Comparison of ENCODE assay signal across 1 cellular context in genomic region chr12:9115731-9116689, GRCh38.
TF ChIP-seq lines count a peak whose summit lies in the region.

A2M (minus strand) TSS chr12:9115919; CDS start chr12:9115849, 70 bp downstream.

TF ChIP-seq in HepG2, 621 proteins besides CTCF, POLR2A, EP300 and RAD21 (continued from another document and continues in another):
- TF ChIP-seq MXD3 (CRISPR knock-in tag; IDR thresholded peaks at IDR 0.05) (no peak), ATAD3A (CRISPR knock-in tag; IDR thresholded peaks at IDR 0.05) (no peak), ELF1 (CRISPR knock-in tag; IDR thresholded peaks at IDR 0.05) (peak; percentile 85), TFDP2 (CRISPR knock-in tag; IDR thresholded peaks at IDR 0.05) (peak; percentile 76), NKX3-1 (CRISPR knock-in tag; IDR thresholded peaks at IDR 0.05) (peak; percentile 89), TFAP4 (IDR thresholded peaks at IDR 0.05; ENCODE audit: borderline replicate concordance, low read depth) (peak; percentile 36; the same call in 1 of the 2 replicates), HMGXB4 (CRISPR knock-in tag; IDR thresholded peaks at IDR 0.05; ENCODE audit: borderline replicate concordance in 1 of 2, low read depth in 1 of 2) (peak; percentile 30 to 74; a peak in 2 of 4 replicates), ZIK1 (CRISPR knock-in tag; IDR thresholded peaks at IDR 0.05; ENCODE audit: borderline replicate concordance, low read depth) (peak; percentile 64; the same call in 1 of the 2 replicates), POLR2AphosphoS2 (IDR thresholded peaks at IDR 0.05; ENCODE audit: low read depth, low read length) (no peak), ASH2L (IDR thresholded peaks at IDR 0.05; ENCODE audit: insufficient read length, low read depth, low read length) (peak; percentile 62), NFKBIZ (CRISPR knock-in tag; IDR thresholded peaks at IDR 0.05) (peak; percentile 91), ZNF350 (CRISPR knock-in tag; IDR thresholded peaks at IDR 0.05; ENCODE audit: borderline replicate concordance, low read depth) (peak; percentile 33; the same call in 1 of the 2 replicates), BRF2 (CRISPR knock-in tag; IDR thresholded peaks at IDR 0.05) (peak; percentile 77; the same call in 1 of the 2 replicates), ZNF33A (CRISPR knock-in tag; IDR thresholded peaks at IDR 0.05; ENCODE audit: borderline replicate concordance) (no peak), ZBTB38 (CRISPR knock-in tag; IDR thresholded peaks at IDR 0.05) (no peak; the same call in 1 of the 2 replicates), ZFP82 (CRISPR knock-in tag; IDR thresholded peaks at IDR 0.05; ENCODE audit: borderline replicate concordance) (no peak), ZNF337 (CRISPR knock-in tag; IDR thresholded peaks at IDR 0.05; ENCODE audit: borderline replicate concordance, low read depth) (no peak), NCOR1 (IDR thresholded peaks at IDR 0.05; ENCODE audit: borderline replicate concordance, low read length) (peak; percentile 59; the same call in 1 of the 2 replicates), GATAD1 (CRISPR knock-in tag; IDR thresholded peaks at IDR 0.05) (peak; percentile 54; the same call in 1 of the 2 replicates), ZSCAN30 (CRISPR knock-in tag; IDR thresholded peaks at IDR 0.05) (0 out of 2 replicates have a peak, but pooled peaks have one; percentile 32), BCL3 (CRISPR knock-in tag; IDR thresholded peaks at IDR 0.05) (peak; percentile 52; the same call in 1 of the 2 replicates), TIGD3 (CRISPR knock-in tag; IDR thresholded peaks at IDR 0.05; ENCODE audit: borderline replicate concordance) (no peak), ZNF772 (CRISPR knock-in tag; IDR thresholded peaks at IDR 0.05) (0 out of 2 replicates have a peak, but pooled peaks have one; percentile 39), ZSCAN31 (CRISPR knock-in tag; IDR thresholded peaks at IDR 0.05; ENCODE audit: low read depth) (peak; percentile 62; the same call in 1 of the 2 replicates), ZNF746 (CRISPR knock-in tag; IDR thresholded peaks at IDR 0.05) (peak; percentile 24; the same call in 1 of the 2 replicates), PAXIP1 (CRISPR knock-in tag; conservative IDR thresholded peaks at IDR 0.05) (peak; percentile 82), ZNF614 (CRISPR knock-in tag; IDR thresholded peaks at IDR 0.05; ENCODE audit: borderline replicate concordance) (peak; percentile 90; the same call in 1 of the 2 replicates), ATM (IDR thresholded peaks at IDR 0.05; ENCODE audit: borderline replicate concordance) (no peak), SATB2 (CRISPR knock-in tag; IDR thresholded peaks at IDR 0.05) (no peak), FOXO1 (CRISPR knock-in tag; IDR thresholded peaks at IDR 0.05) (peak; percentile 90), NFKB2 (CRISPR knock-in tag; IDR thresholded peaks at IDR 0.05; ENCODE audit: borderline replicate concordance) (no peak), NR2F6 (IDR thresholded peaks at IDR 0.05) (peak; percentile 93), NR2F6 (CRISPR knock-in tag; IDR thresholded peaks at IDR 0.05) (peak; percentile 92), ZNF331 (CRISPR knock-in tag; IDR thresholded peaks at IDR 0.05) (peak; percentile 85), ZBTB33 (CRISPR knock-in tag; IDR thresholded peaks at IDR 0.05) (peak; percentile 39), MTF1 (CRISPR knock-in tag; IDR thresholded peaks at IDR 0.05) (peak; percentile 89; the same call in 1 of the 2 replicates), TRAFD1 (CRISPR knock-in tag; IDR thresholded peaks at IDR 0.05; ENCODE audit: borderline replicate concordance) (no peak), RXRA (CRISPR knock-in tag; IDR thresholded peaks at IDR 0.05) (peak; percentile 85; the same call in 1 of the 2 replicates), GABPB1 (CRISPR knock-in tag; IDR thresholded peaks at IDR 0.05) (peak; percentile 83), ZNF652 (CRISPR knock-in tag; IDR thresholded peaks at IDR 0.05; ENCODE audit: borderline replicate concordance, low read depth) (0 out of 2 replicates have a peak, but pooled peaks have one; percentile 32), SNAI1 (CRISPR knock-in tag; IDR thresholded peaks at IDR 0.05; ENCODE audit: borderline replicate concordance) (no peak), ZNF768 (CRISPR knock-in tag; IDR thresholded peaks at IDR 0.05) (no peak; the same call in 1 of the 2 replicates), ZFY (CRISPR knock-in tag; IDR thresholded peaks at IDR 0.05) (peak; percentile 17; the same call in 1 of the 2 replicates), HOXA5 (CRISPR knock-in tag; IDR thresholded peaks at IDR 0.05) (peak; percentile 79), HOXA3 (CRISPR knock-in tag; IDR thresholded peaks at IDR 0.05) (peak; percentile 70), ARNT2 (CRISPR knock-in tag; IDR thresholded peaks at IDR 0.05; ENCODE audit: low read depth) (peak; percentile 61; the same call in 1 of the 2 replicates), SKIL (CRISPR knock-in tag; IDR thresholded peaks at IDR 0.05; ENCODE audit: borderline replicate concordance) (peak; percentile 93)
